ENCODE assay signal across 11 cellular contexts in the genomic region with DNA sequence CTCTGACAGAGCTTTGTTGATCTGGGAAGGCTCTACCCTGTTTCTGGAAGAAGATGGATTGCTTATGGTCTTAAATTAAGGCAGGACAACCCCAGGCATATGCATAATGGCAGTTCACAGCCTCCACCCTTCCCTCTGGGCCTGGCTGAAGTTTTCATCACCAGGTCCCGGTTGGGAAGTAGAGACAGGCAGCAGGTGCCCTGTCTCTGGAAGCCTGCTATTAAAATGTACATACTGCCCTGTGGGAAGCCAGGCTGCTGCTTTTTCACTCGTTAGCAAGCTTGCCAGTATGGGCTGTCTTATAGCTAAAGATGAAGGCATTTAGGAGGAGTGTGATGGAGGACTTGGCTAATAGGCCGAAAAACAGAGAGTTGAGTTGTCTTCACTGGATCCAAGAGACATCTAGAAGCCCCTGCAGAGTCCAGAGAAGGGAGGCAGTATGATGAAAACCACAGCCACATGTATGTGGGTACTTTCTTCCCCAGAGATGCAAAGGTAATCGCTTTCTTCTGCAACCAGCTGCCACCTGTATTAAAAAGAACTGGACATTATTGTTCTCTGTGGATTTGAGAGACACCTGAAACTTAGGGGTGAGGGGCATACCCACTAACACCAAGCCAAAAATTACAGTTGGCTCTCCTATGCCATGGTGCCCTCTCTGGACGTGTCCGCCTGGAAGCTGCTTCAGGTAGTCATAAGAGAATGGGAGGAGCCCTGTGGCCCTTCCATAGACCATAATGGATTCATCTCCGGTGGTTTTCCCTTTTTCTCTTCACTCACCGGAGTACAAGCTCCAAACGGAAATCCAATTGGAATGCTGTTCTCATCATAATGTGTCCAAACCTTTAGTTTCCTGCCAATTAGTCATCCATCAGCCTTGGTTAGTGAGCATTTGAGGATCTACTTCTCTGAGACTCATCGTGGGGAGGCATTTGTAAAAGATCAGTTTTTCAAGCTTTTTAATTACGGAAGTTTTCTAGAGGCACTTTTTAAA. TPM values are rescaled to one million over a fixed set of nuclear protein-coding genes. Genes with fewer than 3 reads are reported as not detected.
DNase-seq lines count a peak whose midpoint lies in the region; TF ChIP-seq lines count a peak whose summit lies in the region.
"Had no signal": no experiment of that assay in that cellular context is flagged by ENCODE, and none has a peak within 500 bp of the region (broad histone marks: within the 10 kb centered on the region; RNA-seq: fewer than 3 reads in every experiment).

No MANE protein-coding gene starts in this region.

- peak overlapping the region; percentile 26; the same call in 1 of the 2 replicates for H3K9ac ChIP-seq in MM.1S (ENCODE audit: low read length)

- peak overlapping the region; percentile 33 for H3K4me2 ChIP-seq in MM.1S (ENCODE audit: low read depth, low read length)

- H3K27me3 ChIP-seq in MM.1S (replicated peaks; ENCODE audit: insufficient read depth, low read length), result no peaks in the 10 kb centered on the region
- no peaks in the 10 kb centered on the region for H3K27me3 ChIP-seq in neutrophil

- H2AFZ ChIP-seq in MM.1S (ENCODE audit: low read length), result no peak overlapping the region

- peaks cover 75% of the 10 kb centered on the region for H3K4me1 ChIP-seq in MM.1S (ENCODE audit: low read length)
- H3K4me1 ChIP-seq in neutrophil (ENCODE audit: control insufficient read depth in 1 of 2, insufficient read depth in 1 of 2, low read depth in 1 of 2, low read length in 1 of 2), result peaks cover 22 to 25% of the 10 kb centered on the region in 2 experiments

- no peaks in the 10 kb centered on the region for H3K9me2 ChIP-seq in MM.1S (replicated peaks; ENCODE audit: insufficient read depth, low read length)

- H3K36me3 ChIP-seq in MM.1S (replicated peaks; ENCODE audit: insufficient read depth, low read length) (peaks cover 5% of the 10 kb centered on the region), neutrophil (peaks cover 88% of the 10 kb centered on the region)

- peaks cover 18% of the 10 kb centered on the region; the same call in 1 of the 2 replicates for H3F3A ChIP-seq in MM.1S (ENCODE audit: insufficient read depth, low read length)

- H3K9me3 ChIP-seq in MM.1S (replicated peaks; ENCODE audit: insufficient read depth, low read length) (no peaks in the 10 kb centered on the region), neutrophil (no peaks in the 10 kb centered on the region)

- no peaks in the 10 kb centered on the region for H4K20me1 ChIP-seq in MM.1S (ENCODE audit: insufficient read depth, low read length)

- DNase-seq in COLO668 (lab: John Stamatoyannopoulos, UW; ENCODE audit: unreplicated experiment) (peak; percentile 16), MM.1S (peak; percentile 72), dermis microvascular lymphatic vessel endothelial cell (ENCODE audit: low read depth in 2 of 2) (peak; percentile 68 to 91), NCI-H2171 treated with DMSO at 0.1 percent for 48 hours (lab: John Stamatoyannopoulos, UW) (no peak), GDM1 (lab: John Stamatoyannopoulos, UW) (no peak), NCI-H2171 (lab: John Stamatoyannopoulos, UW) (no peak)
- no peak for DNase-seq in activated CD8-positive, alpha-beta memory T cell treated with anti-CD3 and anti-CD28 coated beads for 24 hours
- DNase-seq: activated CD4-positive, alpha-beta T cell treated with anti-CD3 and anti-CD28 coated beads, Interleukin-2, amount 50 U/mL, for 48 hours; stimulated activated CD4-positive, alpha-beta T cell treated with anti-CD3 and anti-CD28 coated beads, Interleukin-2, amount 100 ng/mL, for 24 hours; T-helper 1 cell had no signal

- no peak for TF ChIP-seq CTCF in MM.1S (IDR thresholded peaks at IDR 0.05; ENCODE audit: low read length)
- TF ChIP-seq CTCF in neutrophil (IDR thresholded peaks at IDR 0.05), result no peak

- H3K27ac ChIP-seq in MM.1S (ENCODE audit: low read length) (peak overlapping the region; percentile 78), neutrophil (peak overlapping the region; percentile 81)

- H3K79me2 ChIP-seq in MM.1S (ENCODE audit: low read length), result peaks cover 87% of the 10 kb centered on the region

- H3K4me3 ChIP-seq in MM.1S (ENCODE audit: low read length) (no peak overlapping the region), neutrophil (ENCODE audit: low read depth in 1 of 2, low read length in 1 of 2) (no peak overlapping the region)

RNA-seq across cellular contexts. Expression of a gene that starts 34.6 kb away (rescaled TPM):
- 32.1 and 47.9 TPM in 2 replicates for total RNA-seq in dermis microvascular lymphatic vessel endothelial cell

Comparison
In these comparisons a context has a peak if more than half of its experiments do, and no peak if none do; other contexts are left out.
1. DNase-seq: peak in COLO668 (single experiment), MM.1S (single experiment) and dermis microvascular lymphatic vessel endothelial cell (2 of 2); none in NCI-H2171 treated with DMSO at 0.1 percent for 48 hours (single experiment), activated CD8-positive, alpha-beta memory T cell treated with anti-CD3 and anti-CD28 coated beads for 24 hours (single experiment), GDM1 (single experiment) and NCI-H2171 (single experiment).